In genomic region chr18:23181547-23181946, GRCh38 we compare ENCODE assay signal across 13 cellular contexts.
"Had no signal": no experiment of that assay in that cellular context is flagged by ENCODE, and none has a peak within 500 bp of the region (broad histone marks: within the 10 kb centered on the region; RNA-seq: fewer than 3 reads in every experiment).

No MANE protein-coding gene starts in this region.

- H3K9ac ChIP-seq: neural progenitor cell, parathyroid adenoma had no signal

- ATAC-seq: activated naive CD4-positive, alpha-beta T cell treated with anti-CD3 and anti-CD28 coated beads, Interleukin-2, amount 50 U/mL, for 72 hours; stimulated activated naive CD8-positive, alpha-beta T cell treated with anti-CD3 and anti-CD28 coated beads, Interleukin-15, amount 100 ng/mL, for 72 hours had no signal

- H3K4me2 ChIP-seq: neural progenitor cell had no signal

- H3K4me3 ChIP-seq: neural progenitor cell, thoracic aorta, uterus had no signal

- H3K27ac ChIP-seq: neural progenitor cell, thoracic aorta had no signal

- H3K36me3 ChIP-seq: neural progenitor cell, thoracic aorta, uterus had no signal

- H3K27me3 ChIP-seq: neural progenitor cell, uterus had no signal

- H2AFZ ChIP-seq: neural progenitor cell, parathyroid adenoma had no signal

- DNase-seq: activated effector memory CD4-positive, alpha-beta T cell treated with Interleukin-2 at 50 U/mL for 16 hours; activated T-cell treated with anti-CD3 and anti-CD28 coated beads, Interleukin-2, amount 50 U/mL, for 24 hours; amniotic stem cell; effector memory CD4-positive, alpha-beta T cell; hippocampal formation; kidney glomerular epithelial cell; stimulated activated CD4-positive, alpha-beta T cell treated with anti-CD3 and anti-CD28 coated beads, Interleukin-4, amount 100 ng/mL, for 4 hours; stimulated activated naive CD8-positive, alpha-beta T cell treated with anti-CD3 and anti-CD28 coated beads, Interleukin-15, amount 100 ng/mL, for 72 hours; uterus had no signal

- H3K9me3 ChIP-seq: thoracic aorta, uterus had no signal
